11 cellular contexts compared by ENCODE assay signal in the genomic region with DNA sequence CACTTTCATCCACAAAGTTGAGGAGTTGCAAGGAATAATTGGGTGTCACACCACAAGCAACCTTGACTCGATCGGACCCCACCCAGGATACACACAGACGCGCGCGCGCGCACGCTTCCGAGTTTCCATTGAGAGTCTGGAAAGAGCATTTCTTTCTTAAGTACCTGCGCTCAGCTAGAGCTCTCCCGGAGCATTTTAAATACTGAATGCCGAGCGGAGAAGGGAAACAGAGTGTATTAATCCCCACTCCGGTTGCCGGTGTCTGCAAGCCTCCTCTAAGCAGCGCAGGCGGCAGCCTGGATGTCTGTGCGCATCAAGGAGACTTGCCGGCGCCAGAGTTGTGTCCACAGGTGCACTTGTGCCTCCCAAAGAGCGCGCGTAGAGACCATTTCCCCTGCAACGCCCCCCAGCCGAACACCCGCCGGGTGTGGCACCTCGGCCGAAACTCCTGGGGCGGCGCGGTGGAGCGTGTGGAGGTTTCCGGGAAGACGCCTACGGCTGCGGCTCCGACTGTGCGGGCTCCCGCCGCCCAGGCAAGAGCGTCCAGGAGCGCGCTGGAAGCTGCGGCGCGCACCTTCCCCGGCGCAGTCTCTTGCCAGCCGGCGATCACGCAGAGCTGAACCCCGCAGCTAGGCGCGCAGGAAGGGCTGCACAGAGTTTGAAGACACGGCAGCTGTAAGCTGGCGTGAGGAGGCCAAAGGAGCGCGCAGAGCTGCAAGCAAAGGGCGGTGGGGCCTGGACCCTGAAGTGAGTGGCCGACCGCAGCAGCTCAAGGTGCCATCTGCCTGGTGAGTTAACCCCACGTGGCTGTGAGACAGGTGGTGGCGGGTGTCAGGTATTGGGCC. TPM values are rescaled to one million over a fixed set of nuclear protein-coding genes. Genes with fewer than 3 reads are reported as not detected.
A peak's percentile ranks its signal among the peaks of the same experiment; 100 is the strongest.
DNase-seq lines count a peak whose midpoint lies in the region; ATAC-seq, FAIRE-seq and TF ChIP-seq lines count a peak whose summit lies in the region.
"Had no signal": no experiment of that assay in that cellular context is flagged by ENCODE, and none has a peak within 500 bp of the region (broad histone marks: within the 10 kb centered on the region; RNA-seq: fewer than 3 reads in every experiment).

No MANE protein-coding gene starts in this region.

- H3K9me3 Mint-ChIP-seq in stimulated activated memory B cell treated with anti-CD40 and anti-IgM and Interleukin-4, amounts not matched to agents 10 μg/mL and 1 μg/mL and 100 μg/mL, for 72 hours = peaks cover 4% of the 10 kb centered on the region
- peaks cover 4 to 22% (median 9%) of the 10 kb centered on the region in 5 donors for H3K9me3 Mint-ChIP-seq in CD8-positive, alpha-beta memory T cell

- DNase-seq in DMS153 (lab: John Stamatoyannopoulos, UW) = peak; percentile 15
- no peak for DNase-seq in DMS153 treated with DMSO at 0.1 percent for 48 hours (lab: John Stamatoyannopoulos, UW; ENCODE audit: unreplicated experiment)
- no peak for DNase-seq in NT2/D1 (ENCODE audit: low read depth, low spot score)
- no peak for DNase-seq in small intestine
- no peak for DNase-seq in CD8-positive, alpha-beta memory T cell
- no peak for DNase-seq in ovary
- DNase-seq: cerebellar nuclear complex had no signal

- TF ChIP-seq CTCF in ovary (IDR thresholded peaks at IDR 0.05) = no peak

- FAIRE-seq in small intestine (lab: Jason Lieb, UNC) = no peak

- peaks cover 17% of the 10 kb centered on the region for H3K4me1 ChIP-seq in NT2/D1 (ENCODE audit: insufficient read depth, insufficient read length)
- H3K4me1 ChIP-seq in small intestine (ENCODE audit: control insufficient read depth in 2 of 2, insufficient read depth in 1 of 2, low read depth in 1 of 2, low read length in 1 of 2) = peaks cover 0 to 5% of the 10 kb centered on the region in 2 donors
- no peaks in the 10 kb centered on the region for H3K4me1 ChIP-seq in CD8-positive, alpha-beta memory T cell (ENCODE audit: insufficient read depth, low read length)
- peaks cover 8% of the 10 kb centered on the region for H3K4me1 ChIP-seq in ovary (ENCODE audit: insufficient read depth)

- peak overlapping the region; percentile 32 for H3K4me3 ChIP-seq in NT2/D1 (ENCODE audit: insufficient read length, low read depth)
- H3K4me3 ChIP-seq in iPS-11a (ENCODE audit: low read depth, low read length) = peak overlapping the region; percentile 37
- H3K4me3 ChIP-seq in small intestine (ENCODE audit: low read depth in 1 of 2, low read length in 2 of 2) = peak overlapping the region; percentile 11 to 30
- no peak overlapping the region for H3K4me3 ChIP-seq in CD8-positive, alpha-beta memory T cell (ENCODE audit: low read length)
- no peak overlapping the region for H3K4me3 ChIP-seq in ovary

- 2 to 4% (median 3%) methylated on average over 61 to 65 of the region's 65 CpGs for WGBS in small intestine, 3 donors
- WGBS in ovary, 3 donors = 3 to 5% (median 4%) methylated on average over 54 to 65 of the region's 65 CpGs

- no peaks in the 10 kb centered on the region for H3K36me3 Mint-ChIP-seq in stimulated activated memory B cell treated with anti-CD40 and anti-IgM and Interleukin-4, amounts not matched to agents 10 μg/mL and 1 μg/mL and 100 μg/mL, for 72 hours
- H3K36me3 Mint-ChIP-seq in CD8-positive, alpha-beta memory T cell = no peaks in the 10 kb centered on the region

- H3K27me3 ChIP-seq in NT2/D1 (ENCODE audit: insufficient read depth, insufficient read length) (peaks cover 100% of the 10 kb centered on the region), small intestine (ENCODE audit: control insufficient read depth in 2 of 2, insufficient read depth in 2 of 2, low read length in 2 of 2) (peaks cover 15 to 62% of the 10 kb centered on the region in 2 donors), ovary (peaks cover 5% of the 10 kb centered on the region)
- H3K27me3 ChIP-seq in CD8-positive, alpha-beta memory T cell (ENCODE audit: insufficient read depth, low read length, poor library complexity, severe bottlenecking) = peaks cover 8% of the 10 kb centered on the region

- no peak overlapping the region for H3K4me3 Mint-ChIP-seq in stimulated activated memory B cell treated with anti-CD40 and anti-IgM and Interleukin-4, amounts not matched to agents 10 μg/mL and 1 μg/mL and 100 μg/mL, for 72 hours
- no peak overlapping the region for H3K4me3 Mint-ChIP-seq in CD8-positive, alpha-beta memory T cell

- TF ChIP-seq POLR2A in ovary (IDR thresholded peaks at IDR 0.05) = no peak

- no peaks in the 10 kb centered on the region for H3K9me3 ChIP-seq in NT2/D1 (ENCODE audit: insufficient read depth, low read length)
- no peaks in the 10 kb centered on the region for H3K9me3 ChIP-seq in small intestine (ENCODE audit: control insufficient read depth, low read depth)
- no peaks in the 10 kb centered on the region for H3K9me3 ChIP-seq in CD8-positive, alpha-beta memory T cell (ENCODE audit: low read length)
- H3K9me3 ChIP-seq in ovary = no peaks in the 10 kb centered on the region

- peaks cover 89% of the 10 kb centered on the region for H3K27me3 Mint-ChIP-seq in stimulated activated memory B cell treated with anti-CD40 and anti-IgM and Interleukin-4, amounts not matched to agents 10 μg/mL and 1 μg/mL and 100 μg/mL, for 72 hours
- H3K27me3 Mint-ChIP-seq in CD8-positive, alpha-beta memory T cell = peaks cover 61 to 77% of the 10 kb centered on the region in 2 donors

- TF ChIP-seq EP300 in ovary (IDR thresholded peaks at IDR 0.05) = no peak

- H3K36me3 ChIP-seq in NT2/D1 (ENCODE audit: insufficient read depth, insufficient read length, low read length) (no peaks in the 10 kb centered on the region), small intestine (ENCODE audit: control insufficient read depth in 2 of 2, insufficient read depth in 2 of 2, low read length in 2 of 2) (no peaks in the 10 kb centered on the region), ovary (no peaks in the 10 kb centered on the region)
- no peaks in the 10 kb centered on the region for H3K36me3 ChIP-seq in CD8-positive, alpha-beta memory T cell (ENCODE audit: insufficient read depth, low read length)

- no peak for ATAC-seq in stimulated activated memory B cell treated with anti-CD40 and anti-IgM and Interleukin-4, amounts not matched to agents 10 μg/mL and 1 μg/mL and 100 μg/mL, for 72 hours

- H3K27ac Mint-ChIP-seq in stimulated activated memory B cell treated with anti-CD40 and anti-IgM and Interleukin-4, amounts not matched to agents 10 μg/mL and 1 μg/mL and 100 μg/mL, for 72 hours = no peak overlapping the region
- no peak overlapping the region for H3K27ac Mint-ChIP-seq in CD8-positive, alpha-beta memory T cell

- POLR2A ChIA-PET in CD8-positive, alpha-beta memory T cell (lab: Charles Lee) = no interaction called here

- H3K9ac ChIP-seq in NT2/D1 (ENCODE audit: insufficient read length, low read depth) = no peak overlapping the region

- CTCF ChIA-PET in CD8-positive, alpha-beta memory T cell (lab: Charles Lee) = no interaction called here

- intact Hi-C loops in ovary (cut with DNase I) = no loop called here

- H3K27ac ChIP-seq in small intestine (ENCODE audit: low read depth in 1 of 2, low read length in 1 of 2) = no peak overlapping the region
- H3K27ac ChIP-seq in CD8-positive, alpha-beta memory T cell (ENCODE audit: low read depth, low read length) = no peak overlapping the region
- H3K27ac ChIP-seq in ovary = no peak overlapping the region
- H3K27ac ChIP-seq: HL-60 had no signal

- peaks cover 6% of the 10 kb centered on the region for H3K4me1 Mint-ChIP-seq in stimulated activated memory B cell treated with anti-CD40 and anti-IgM and Interleukin-4, amounts not matched to agents 10 μg/mL and 1 μg/mL and 100 μg/mL, for 72 hours
- H3K4me1 Mint-ChIP-seq in CD8-positive, alpha-beta memory T cell = peaks cover 0 to 5% (median 0%) of the 10 kb centered on the region in 3 donors

RNA-seq across cellular contexts. Expression of gene FEZF1, which starts 1.1 kb away (rescaled TPM):
- not detected for polyA plus RNA-seq in small intestine
- total RNA-seq in CD8-positive, alpha-beta memory T cell = not detected
- not detected for polyA plus RNA-seq in CD8-positive, alpha-beta memory T cell
- total RNA-seq in ovary = not detected
- polyA plus RNA-seq in ovary = not detected
- total RNA-seq: A172 had no signal

Comparison
In these comparisons a context has a peak if more than half of its experiments do, and no peak if none do; other contexts are left out.
1. H3K4me3 ChIP-seq: peak in NT2/D1 (single experiment), iPS-11a (single experiment) and small intestine (2 of 2); none in CD8-positive, alpha-beta memory T cell (single experiment) and ovary (single experiment).